1 cellular context compared by ENCODE assay signal in the genomic region with DNA sequence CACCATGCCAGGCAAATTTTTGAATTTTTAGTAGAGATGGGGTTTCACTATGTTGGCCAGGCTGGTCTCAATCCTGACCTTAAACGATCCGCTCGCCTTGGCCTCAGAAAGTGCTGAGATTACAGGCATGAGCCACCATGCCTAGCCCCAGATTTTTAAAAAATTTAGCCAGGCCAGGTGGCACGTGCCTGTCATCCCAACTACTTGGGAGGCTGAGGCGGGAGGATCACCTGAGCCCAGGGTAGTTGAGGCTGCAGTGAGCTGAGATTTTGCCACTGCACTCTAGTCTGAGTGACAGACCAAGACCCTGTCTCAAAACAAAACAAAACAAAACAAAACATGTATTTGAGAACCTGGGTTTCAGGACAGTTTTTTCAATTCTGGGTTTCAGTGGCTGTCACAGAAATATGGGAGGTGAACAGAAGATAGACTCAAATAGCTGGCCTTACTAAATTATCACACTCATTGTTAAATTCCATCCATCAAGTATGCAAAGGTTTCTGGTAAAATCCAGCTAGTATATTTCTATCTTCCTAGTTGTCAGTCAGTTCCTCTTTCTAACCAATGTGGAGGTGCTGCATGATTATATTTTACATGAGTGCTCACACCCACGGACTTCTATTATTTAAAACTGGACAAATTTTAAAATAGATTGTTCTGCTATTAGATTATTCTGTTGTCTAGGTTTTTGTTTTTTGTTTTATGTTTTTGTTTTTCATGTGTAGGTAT.
TF ChIP-seq lines count a peak whose summit lies in the region.

No MANE protein-coding gene starts in this region.

TF ChIP-seq in K562, 482 proteins besides CTCF, POLR2A, EP300 and RAD21:
- 0 out of 2 replicates have a peak, but pooled peaks have one; percentile 19 for TF ChIP-seq SPI1 (IDR thresholded peaks at IDR 0.05; ENCODE audit: borderline replicate concordance, low read depth, low read length)
- TF ChIP-seq, protein P1, sequence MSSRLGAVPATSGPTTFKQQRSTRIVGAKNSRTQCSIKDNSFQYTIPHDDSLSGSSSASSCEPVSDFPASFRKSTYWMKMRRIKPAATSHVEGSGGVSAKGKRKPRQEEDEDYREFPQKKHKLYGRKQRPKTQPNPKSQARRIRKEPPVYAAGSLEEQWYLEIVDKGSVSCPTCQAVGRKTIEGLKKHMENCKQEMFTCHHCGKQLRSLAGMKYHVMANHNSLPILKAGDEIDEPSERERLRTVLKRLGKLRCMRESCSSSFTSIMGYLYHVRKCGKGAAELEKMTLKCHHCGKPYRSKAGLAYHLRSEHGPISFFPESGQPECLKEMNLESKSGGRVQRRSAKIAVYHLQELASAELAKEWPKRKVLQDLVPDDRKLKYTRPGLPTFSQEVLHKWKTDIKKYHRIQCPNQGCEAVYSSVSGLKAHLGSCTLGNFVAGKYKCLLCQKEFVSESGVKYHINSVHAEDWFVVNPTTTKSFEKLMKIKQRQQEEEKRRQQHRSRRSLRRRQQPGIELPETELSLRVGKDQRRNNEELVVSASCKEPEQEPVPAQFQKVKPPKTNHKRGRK (tag; IDR thresholded peaks at IDR 0.05): no peak
- TF ChIP-seq, protein P2, sequence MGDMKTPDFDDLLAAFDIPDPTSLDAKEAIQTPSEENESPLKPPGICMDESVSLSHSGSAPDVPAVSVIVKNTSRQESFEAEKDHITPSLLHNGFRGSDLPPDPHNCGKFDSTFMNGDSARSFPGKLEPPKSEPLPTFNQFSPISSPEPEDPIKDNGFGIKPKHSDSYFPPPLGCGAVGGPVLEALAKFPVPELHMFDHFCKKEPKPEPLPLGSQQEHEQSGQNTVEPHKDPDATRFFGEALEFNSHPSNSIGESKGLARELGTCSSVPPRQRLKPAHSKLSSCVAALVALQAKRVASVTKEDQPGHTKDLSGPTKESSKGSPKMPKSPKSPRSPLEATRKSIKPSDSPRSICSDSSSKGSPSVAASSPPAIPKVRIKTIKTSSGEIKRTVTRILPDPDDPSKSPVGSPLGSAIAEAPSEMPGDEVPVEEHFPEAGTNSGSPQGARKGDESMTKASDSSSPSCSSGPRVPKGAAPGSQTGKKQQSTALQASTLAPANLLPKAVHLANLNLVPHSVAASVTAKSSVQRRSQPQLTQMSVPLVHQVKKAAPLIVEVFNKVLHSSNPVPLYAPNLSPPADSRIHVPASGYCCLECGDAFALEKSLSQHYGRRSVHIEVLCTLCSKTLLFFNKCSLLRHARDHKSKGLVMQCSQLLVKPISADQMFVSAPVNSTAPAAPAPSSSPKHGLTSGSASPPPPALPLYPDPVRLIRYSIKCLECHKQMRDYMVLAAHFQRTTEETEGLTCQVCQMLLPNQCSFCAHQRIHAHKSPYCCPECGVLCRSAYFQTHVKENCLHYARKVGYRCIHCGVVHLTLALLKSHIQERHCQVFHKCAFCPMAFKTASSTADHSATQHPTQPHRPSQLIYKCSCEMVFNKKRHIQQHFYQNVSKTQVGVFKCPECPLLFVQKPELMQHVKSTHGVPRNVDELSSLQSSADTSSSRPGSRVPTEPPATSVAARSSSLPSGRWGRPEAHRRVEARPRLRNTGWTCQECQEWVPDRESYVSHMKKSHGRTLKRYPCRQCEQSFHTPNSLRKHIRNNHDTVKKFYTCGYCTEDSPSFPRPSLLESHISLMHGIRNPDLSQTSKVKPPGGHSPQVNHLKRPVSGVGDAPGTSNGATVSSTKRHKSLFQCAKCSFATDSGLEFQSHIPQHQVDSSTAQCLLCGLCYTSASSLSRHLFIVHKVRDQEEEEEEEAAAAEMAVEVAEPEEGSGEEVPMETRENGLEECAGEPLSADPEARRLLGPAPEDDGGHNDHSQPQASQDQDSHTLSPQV (IDR thresholded peaks at IDR 0.05): no peak
